18 cellular contexts compared by ENCODE assay signal in genomic region chr1:227897704-227898438, GRCh38. TPM values are rescaled to one million over a fixed set of nuclear protein-coding genes. Genes with fewer than 3 reads are reported as not detected.
A peak's percentile ranks its signal among the peaks of the same experiment; 100 is the strongest.
DNase-seq lines count a peak whose midpoint lies in the region; ATAC-seq and TF ChIP-seq lines count a peak whose summit lies in the region.
"Had no signal": no experiment of that assay in that cellular context is flagged by ENCODE, and none has a peak within 500 bp of the region (broad histone marks: within the 10 kb centered on the region; RNA-seq: fewer than 3 reads in every experiment).

No MANE protein-coding gene starts in this region.

- H3K27ac ChIP-seq in left ventricle myocardium inferior (replicated peaks) (no peak overlapping the region), upper lobe of right lung (no peak overlapping the region)
- H3K27ac ChIP-seq: SK-N-MC, skin epidermis had no signal

- intact Hi-C loops in left cardiac atrium (cut with DNase I) (no loop called here), left ventricle myocardium inferior (cut with micrococcal nuclease) (no loop called here), upper lobe of right lung (cut with DNase I) (no loop called here)

- peak overlapping the region; percentile 79 for H3K27ac Mint-ChIP-seq in central memory CD8-positive, alpha-beta T cell (ENCODE audit: low read depth)
- H3K27ac Mint-ChIP-seq in osteocyte (ENCODE audit: unreplicated experiment) = no peak overlapping the region

- H3K27me3 ChIP-seq in left ventricle myocardium inferior (ENCODE audit: low read depth) (no peaks in the 10 kb centered on the region), upper lobe of right lung (no peaks in the 10 kb centered on the region)

- H3K9me3 Mint-ChIP-seq in central memory CD8-positive, alpha-beta T cell = no peaks in the 10 kb centered on the region
- no peaks in the 10 kb centered on the region for H3K9me3 Mint-ChIP-seq in osteocyte (ENCODE audit: unreplicated experiment)
- H3K9me3 Mint-ChIP-seq: neural crest cell had no signal

- no peak for ATAC-seq in left cardiac atrium
- no peak for ATAC-seq in central memory CD8-positive, alpha-beta T cell (replicated peaks; ENCODE audit: extremely low read depth, poor library complexity, severe bottlenecking)
- no peak for ATAC-seq in upper lobe of right lung
- no peak for ATAC-seq in HG03108 (IDR thresholded peaks at IDR 0.05; ENCODE audit: unreplicated experiment)

- no peak for TF ChIP-seq CTCF in left ventricle myocardium inferior (IDR thresholded peaks at IDR 0.05; ENCODE audit: borderline replicate concordance)
- no peak for TF ChIP-seq CTCF in osteocyte (IDR thresholded peaks at IDR 0.05)
- TF ChIP-seq CTCF in upper lobe of right lung (IDR thresholded peaks at IDR 0.05) = no peak

- H3K36me3 ChIP-seq in left ventricle myocardium inferior (no peaks in the 10 kb centered on the region), upper lobe of right lung (no peaks in the 10 kb centered on the region)

- peaks cover 9% of the 10 kb centered on the region for H3K4me1 Mint-ChIP-seq in central memory CD8-positive, alpha-beta T cell
- H3K4me1 Mint-ChIP-seq in osteocyte (ENCODE audit: unreplicated experiment) = peaks cover 36% of the 10 kb centered on the region

- H3K4me3 ChIP-seq in left ventricle myocardium inferior (no peak overlapping the region), upper lobe of right lung (no peak overlapping the region)
- H3K4me3 ChIP-seq: SK-N-MC, skin epidermis had no signal

- DNase-seq in left cardiac atrium (peak; percentile 3), left ventricle myocardium inferior (no peak), osteocyte (ENCODE audit: extremely low spot score, unreplicated experiment) (peak; percentile 64), upper lobe of right lung (peak; percentile 49), KG1 (lab: John Stamatoyannopoulos, UW) (no peak), NCI-H1436 (lab: John Stamatoyannopoulos, UW) (no peak)
- no peak for DNase-seq in central memory CD8-positive, alpha-beta T cell (ENCODE audit: low spot score in 2 of 2)
- DNase-seq: central memory CD4-positive, alpha-beta T cell; H7; mesenchymal stem cell; NCI-H2029 treated with DMSO at 0.1 percent for 48 hours; NCI-H526; OCI-M1; stimulated activated naive CD4-positive, alpha-beta T cell treated with Interleukin-2 at 50 U/mL for 16 hours had no signal

- H3K4me1 ChIP-seq in left ventricle myocardium inferior (no peaks in the 10 kb centered on the region), upper lobe of right lung (no peaks in the 10 kb centered on the region)

- H3K9me3 ChIP-seq in left ventricle myocardium inferior (replicated peaks) = no peaks in the 10 kb centered on the region
- H3K9me3 ChIP-seq in upper lobe of right lung = no peaks in the 10 kb centered on the region

- H3K36me3 Mint-ChIP-seq in central memory CD8-positive, alpha-beta T cell (ENCODE audit: insufficient read depth) = no peaks in the 10 kb centered on the region
- no peaks in the 10 kb centered on the region for H3K36me3 Mint-ChIP-seq in osteocyte (ENCODE audit: unreplicated experiment)

- no peak overlapping the region for H3K4me3 Mint-ChIP-seq in central memory CD8-positive, alpha-beta T cell
- no peak overlapping the region for H3K4me3 Mint-ChIP-seq in osteocyte (ENCODE audit: unreplicated experiment)
- H3K4me3 Mint-ChIP-seq: neural crest cell had no signal

- no peaks in the 10 kb centered on the region for H3K27me3 Mint-ChIP-seq in central memory CD8-positive, alpha-beta T cell
- no peaks in the 10 kb centered on the region for H3K27me3 Mint-ChIP-seq in osteocyte (ENCODE audit: unreplicated experiment)

RNA-seq across cellular contexts. Expression of gene WNT9A, which starts 49.9 kb away (rescaled TPM):
- 1 to 10 TPM in 1 of 2 donors, under 1 TPM in 1; 0.80 to 1.1 TPM for total RNA-seq in left cardiac atrium
- 4.8 TPM for total RNA-seq in left ventricle myocardium inferior
- 4.8 and 4.9 TPM in 2 replicates for total RNA-seq in osteocyte
- total RNA-seq in upper lobe of right lung = 10.2 TPM

Comparison
In these comparisons a context has a peak if more than half of its experiments do, and no peak if none do; other contexts are left out.
1. DNase-seq: peak in left cardiac atrium (single experiment), osteocyte (single experiment) and upper lobe of right lung (single experiment); none in left ventricle myocardium inferior (single experiment), central memory CD8-positive, alpha-beta T cell (0 of 2), KG1 (single experiment) and NCI-H1436 (single experiment).